In genomic region chr9:128372188-128372641, GRCh38 we compare ENCODE assay signal across 8 cellular contexts. TPM values are rescaled to one million over a fixed set of nuclear protein-coding genes. Genes with fewer than 3 reads are reported as not detected.
DNase-seq lines count a peak whose midpoint lies in the region; ATAC-seq, FAIRE-seq and TF ChIP-seq lines count a peak whose summit lies in the region.

No MANE protein-coding gene starts in this region.

- peak overlapping the region; percentile 89 for H3K27ac Mint-ChIP-seq in activated CD4-positive, alpha-beta T cell treated with anti-CD3 and anti-CD28 coated beads for 36 hours
- H3K27ac Mint-ChIP-seq in activated T-helper 17 cell treated with anti-CD3 and anti-CD28 coated beads, Interleukin-2, amount 50 U/mL, for 72 hours: peak overlapping the region; percentile 97

- H3K27me3 Mint-ChIP-seq in activated CD4-positive, alpha-beta T cell treated with anti-CD3 and anti-CD28 coated beads for 36 hours: no peaks in the 10 kb centered on the region
- no peaks in the 10 kb centered on the region for H3K27me3 Mint-ChIP-seq in activated T-helper 17 cell treated with anti-CD3 and anti-CD28 coated beads, Interleukin-2, amount 50 U/mL, for 72 hours

- DNase-seq in activated CD4-positive, alpha-beta T cell treated with anti-CD3 and anti-CD28 coated beads for 36 hours: no peak
- DNase-seq in activated CD4-positive, alpha-beta T cell treated with anti-CD3 and anti-CD28 coated beads, Interleukin-2, amount 50 U/mL, for 1 hour: no peak
- DNase-seq in iPS DF 6.9 (ENCODE audit: low read depth, low spot score) (no peak), small intestine (peak; percentile 41), cerebellar nuclear complex (lab: John Stamatoyannopoulos, UW) (no peak), testis (no peak)

- CTCF ChIA-PET in activated CD4-positive, alpha-beta T cell treated with anti-CD3 and anti-CD28 coated beads for 36 hours (lab: Charles Lee): interaction anchor here (0.5 kb wide), 1 partner anchor 61 kb away, joined by 3 read pairs; no protein-coding TSS in a partner anchor

- ATAC-seq in activated CD4-positive, alpha-beta T cell treated with anti-CD3 and anti-CD28 coated beads for 36 hours: no peak
- no peak for ATAC-seq in activated T-helper 17 cell treated with anti-CD3 and anti-CD28 coated beads, Interleukin-2, amount 50 U/mL, for 72 hours (replicated peaks)
- ATAC-seq in HG02571 (IDR thresholded peaks at IDR 0.05; ENCODE audit: unreplicated experiment): no peak

- H3K4me3 Mint-ChIP-seq in activated CD4-positive, alpha-beta T cell treated with anti-CD3 and anti-CD28 coated beads for 36 hours: peak overlapping the region; percentile 87
- H3K4me3 Mint-ChIP-seq in activated T-helper 17 cell treated with anti-CD3 and anti-CD28 coated beads, Interleukin-2, amount 50 U/mL, for 72 hours: peak overlapping the region; percentile 98

- no peak for TF ChIP-seq POLR2A in testis (IDR thresholded peaks at IDR 0.05)

- H3K27ac ChIP-seq in iPS DF 6.9 (ENCODE audit: low read length) (no peak overlapping the region), small intestine (ENCODE audit: low read depth in 1 of 2, low read length in 1 of 2) (peak overlapping the region in 1 of 2 donors; percentile 90), testis (no peak overlapping the region)

- H3K4me1 ChIP-seq in iPS DF 6.9 (ENCODE audit: control insufficient read depth, insufficient read depth, low read length) (peaks cover 4% of the 10 kb centered on the region; the same call in 1 of the 2 replicates), small intestine (ENCODE audit: control insufficient read depth in 2 of 2, insufficient read depth in 1 of 2, low read depth in 1 of 2, low read length in 1 of 2) (peaks cover 7 to 8% of the 10 kb centered on the region in 2 donors), testis (peaks cover 14% of the 10 kb centered on the region)

- H3K9me3 ChIP-seq in iPS DF 6.9 (ENCODE audit: control insufficient read depth, insufficient read depth, low read length) (no peaks in the 10 kb centered on the region), small intestine (ENCODE audit: control insufficient read depth, low read depth) (no peaks in the 10 kb centered on the region), testis (no peaks in the 10 kb centered on the region)

- 100% methylated on average over 1 of the region's 4 CpGs for WGBS in iPS DF 6.9 (ENCODE audit: insufficient coverage, insufficient read length)
- WGBS in small intestine, 3 donors: 3 to 28% (median 14%) methylated on average over 4 of the region's 4 CpGs
- 23 to 41% methylated on average over 4 of the region's 4 CpGs for WGBS in testis, 2 donors

- H3K36me3 ChIP-seq in iPS DF 6.9 (ENCODE audit: control insufficient read depth, insufficient read depth, low read length) (no peaks in the 10 kb centered on the region), small intestine (ENCODE audit: control insufficient read depth in 2 of 2, insufficient read depth in 2 of 2, low read length in 2 of 2) (no peaks in the 10 kb centered on the region), testis (ENCODE audit: low read depth, missing control alignments) (no peaks in the 10 kb centered on the region)

- H3K4me3 ChIP-seq in iPS DF 6.9 (ENCODE audit: low read length) (peak overlapping the region; percentile 56; the same call in 1 of the 2 replicates), small intestine (ENCODE audit: low read depth in 1 of 2, low read length in 2 of 2) (peak overlapping the region in 1 of 2 donors; percentile 72), testis (no peak overlapping the region)

- no peak for TF ChIP-seq CTCF in testis (IDR thresholded peaks at IDR 0.05)

- POLR2A ChIA-PET in activated CD4-positive, alpha-beta T cell treated with anti-CD3 and anti-CD28 coated beads for 36 hours (lab: Charles Lee): no interaction called here

- H3K36me3 Mint-ChIP-seq in activated CD4-positive, alpha-beta T cell treated with anti-CD3 and anti-CD28 coated beads for 36 hours (ENCODE audit: low read depth): peaks cover 22% of the 10 kb centered on the region
- peaks cover 42% of the 10 kb centered on the region for H3K36me3 Mint-ChIP-seq in activated T-helper 17 cell treated with anti-CD3 and anti-CD28 coated beads, Interleukin-2, amount 50 U/mL, for 72 hours (ENCODE audit: low read depth)

- intact Hi-C loops in activated CD4-positive, alpha-beta T cell treated with anti-CD3 and anti-CD28 coated beads for 36 hours (cut with DNase I, micrococcal nuclease): loop anchor here (5.0 kb wide), 2 partner anchors 180 to 575 kb away; partner anchors contain the start of genes DOLK (in 1 of the 2), NUP188 (in 1 of the 2) and SPTAN1 (in 1 of the 2)
- intact Hi-C loops in testis (cut with DNase I; ENCODE audit: low total_unique reads): loop anchor here (5.0 kb wide), 1 partner anchor 1600 kb away; no protein-coding TSS in a partner anchor

- no peak for FAIRE-seq in small intestine (lab: Jason Lieb, UNC)

- H3K27me3 ChIP-seq in iPS DF 6.9 (ENCODE audit: control insufficient read depth, insufficient read depth, low read length) (no peaks in the 10 kb centered on the region; the same call in 1 of the 2 replicates), small intestine (ENCODE audit: control insufficient read depth in 2 of 2, insufficient read depth in 2 of 2, low read length in 2 of 2) (no peaks in the 10 kb centered on the region), testis (no peaks in the 10 kb centered on the region)

- H3K9me3 Mint-ChIP-seq in activated CD4-positive, alpha-beta T cell treated with anti-CD3 and anti-CD28 coated beads for 36 hours (ENCODE audit: low read depth): no peaks in the 10 kb centered on the region
- H3K9me3 Mint-ChIP-seq in activated T-helper 17 cell treated with anti-CD3 and anti-CD28 coated beads, Interleukin-2, amount 50 U/mL, for 72 hours: no peaks in the 10 kb centered on the region

- peaks cover 27% of the 10 kb centered on the region for H3K4me1 Mint-ChIP-seq in activated CD4-positive, alpha-beta T cell treated with anti-CD3 and anti-CD28 coated beads for 36 hours
- peaks cover 22% of the 10 kb centered on the region for H3K4me1 Mint-ChIP-seq in activated T-helper 17 cell treated with anti-CD3 and anti-CD28 coated beads, Interleukin-2, amount 50 U/mL, for 72 hours

RNA-seq across cellular contexts. Expression of gene URM1, which starts 1.0 kb away (rescaled TPM):
- total RNA-seq in activated CD4-positive, alpha-beta T cell treated with anti-CD3 and anti-CD28 coated beads for 36 hours: 10 to 100 TPM; 39.9 to 56.1 TPM
- total RNA-seq in activated T-helper 17 cell treated with anti-CD3 and anti-CD28 coated beads, Interleukin-2, amount 50 U/mL, for 72 hours: 10 to 100 TPM; 41.4 to 83.5 TPM
- polyA plus RNA-seq in small intestine: 10 to 100 TPM; 56.1 to 83.6 (median 64.6) TPM
- 10 to 100 TPM; 31.5 to 36.8 TPM for total RNA-seq in testis
- 51.1 TPM for polyA plus RNA-seq in testis (ENCODE audit: insufficient read depth, low read depth, low replicate concordance)

RNA-seq across cellular contexts. Expression of gene SLC27A4, which starts 31.9 kb away (rescaled TPM):
- total RNA-seq in activated CD4-positive, alpha-beta T cell treated with anti-CD3 and anti-CD28 coated beads for 36 hours: 10 to 100 TPM in 1 of 2 experiments, 1 to 10 TPM in 1; 8.4 to 10.2 TPM
- total RNA-seq in activated T-helper 17 cell treated with anti-CD3 and anti-CD28 coated beads, Interleukin-2, amount 50 U/mL, for 72 hours: 10 to 100 TPM in 1 of 2 donors, 1 to 10 TPM in 1; 7.7 to 22.3 TPM
- polyA plus RNA-seq in small intestine: 100 to 1,000 TPM in 2 of 3 donors, 10 to 100 TPM in 1; 57.5 to 162 (median 132) TPM
- 10 to 100 TPM; 32.8 to 38.0 TPM for total RNA-seq in testis
- 37.1 TPM for polyA plus RNA-seq in testis (ENCODE audit: insufficient read depth, low read depth, low replicate concordance)

RNA-seq across cellular contexts. Expression of gene CERCAM, which starts 48.4 kb away (rescaled TPM):
- total RNA-seq in activated CD4-positive, alpha-beta T cell treated with anti-CD3 and anti-CD28 coated beads for 36 hours: under 1 TPM; 0.75 to 0.79 TPM
- 1 to 10 TPM in 1 of 2 donors, under 1 TPM in 1; 0.56 to 1.7 TPM for total RNA-seq in activated T-helper 17 cell treated with anti-CD3 and anti-CD28 coated beads, Interleukin-2, amount 50 U/mL, for 72 hours
- 1 to 10 TPM in 2 of 3 donors, not detected in 1; 4.3 to 6.8 TPM for polyA plus RNA-seq in small intestine
- total RNA-seq in testis: 10 to 100 TPM; 19.7 to 21.7 TPM
- polyA plus RNA-seq in testis (ENCODE audit: insufficient read depth, low read depth, low replicate concordance): 26.0 TPM

RNA-seq across cellular contexts. Expression of gene COQ4, which starts 49.6 kb away (rescaled TPM):
- total RNA-seq in activated CD4-positive, alpha-beta T cell treated with anti-CD3 and anti-CD28 coated beads for 36 hours: 10 to 100 TPM; 32.1 to 38.8 TPM
- total RNA-seq in activated T-helper 17 cell treated with anti-CD3 and anti-CD28 coated beads, Interleukin-2, amount 50 U/mL, for 72 hours: 10 to 100 TPM; 30.8 to 44.4 TPM
- polyA plus RNA-seq in small intestine (100 to 1,000 TPM in 2 of 3 donors, 10 to 100 TPM in 1; 78.3 to 198 (median 132) TPM), testis (ENCODE audit: insufficient read depth, low read depth, low replicate concordance) (50.9 TPM)
- 10 to 100 TPM; 54.9 to 65.0 TPM for total RNA-seq in testis

RNA-seq across cellular contexts. Expression of gene TRUB2, which starts 50.0 kb away (rescaled TPM):
- total RNA-seq in activated CD4-positive, alpha-beta T cell treated with anti-CD3 and anti-CD28 coated beads for 36 hours: 10 to 100 TPM; 29.5 to 37.5 TPM
- 10 to 100 TPM; 22.6 to 35.2 TPM for total RNA-seq in activated T-helper 17 cell treated with anti-CD3 and anti-CD28 coated beads, Interleukin-2, amount 50 U/mL, for 72 hours
- polyA plus RNA-seq in small intestine: 10 to 100 TPM; 17.0 to 35.3 (median 17.9) TPM
- total RNA-seq in testis: 10 to 100 TPM; 14.6 to 15.0 TPM
- polyA plus RNA-seq in testis (ENCODE audit: insufficient read depth, low read depth, low replicate concordance): 29.7 TPM

Comparison
In these comparisons a context has a peak if more than half of its experiments do, and no peak if none do; other contexts are left out.
1. RNA of gene CERCAM, which starts 48.4 kb away (total RNA-seq): 19.7 to 21.7 TPM in testis; 0.56 to 1.7 TPM in activated T-helper 17 cell treated with anti-CD3 and anti-CD28 coated beads, Interleukin-2, amount 50 U/mL, for 72 hours and 0.75 to 0.79 TPM in activated CD4-positive, alpha-beta T cell treated with anti-CD3 and anti-CD28 coated beads for 36 hours; every median in the first group is over 4 times any median in the second.